ENCODE assay signal across 11 cellular contexts in genomic region chr6:39824030-39824926, GRCh38. TPM values are rescaled to one million over a fixed set of nuclear protein-coding genes. Genes with fewer than 3 reads are reported as not detected.
DNase-seq lines count a peak whose midpoint lies in the region; ATAC-seq lines count a peak whose summit lies in the region.
"Had no signal": no experiment of that assay in that cellular context is flagged by ENCODE, and none has a peak within 500 bp of the region (broad histone marks: within the 10 kb centered on the region; RNA-seq: fewer than 3 reads in every experiment).

No MANE protein-coding gene starts in this region.

- H3K9me3 Mint-ChIP-seq in activated naive CD8-positive, alpha-beta T cell treated with anti-CD3 and anti-CD28 coated beads, Interleukin-2, amount 50 U/mL, for 24 hours = no peaks in the 10 kb centered on the region
- H3K9me3 Mint-ChIP-seq: activated naive CD4-positive, alpha-beta T cell treated with anti-CD3 and anti-CD28 coated beads, Interleukin-2, amount 50 U/mL, for 24 hours had no signal

- H3K36me3 Mint-ChIP-seq in activated naive CD8-positive, alpha-beta T cell treated with anti-CD3 and anti-CD28 coated beads, Interleukin-2, amount 50 U/mL, for 24 hours (ENCODE audit: low read depth) = no peaks in the 10 kb centered on the region
- H3K36me3 Mint-ChIP-seq: activated naive CD4-positive, alpha-beta T cell treated with anti-CD3 and anti-CD28 coated beads, Interleukin-2, amount 50 U/mL, for 24 hours had no signal

- 61% methylated on average over 9 of the region's 9 CpGs for WGBS in right cardiac atrium

- H3K9me3 ChIP-seq in right cardiac atrium (ENCODE audit: control insufficient read depth, low read length) (no peaks in the 10 kb centered on the region), skeletal muscle tissue (ENCODE audit: control insufficient read depth in 3 of 3, low read length in 3 of 3) (no peaks in the 10 kb centered on the region)

- H3K27me3 Mint-ChIP-seq in activated naive CD8-positive, alpha-beta T cell treated with anti-CD3 and anti-CD28 coated beads, Interleukin-2, amount 50 U/mL, for 24 hours = no peaks in the 10 kb centered on the region

- no peak for ATAC-seq in right cardiac atrium
- no peak for ATAC-seq in activated naive CD8-positive, alpha-beta T cell treated with anti-CD3 and anti-CD28 coated beads, Interleukin-2, amount 50 U/mL, for 24 hours

- H3K36me3 ChIP-seq in H7 (replicated peaks; ENCODE audit: control insufficient read depth, insufficient read depth, low read length) (no peaks in the 10 kb centered on the region), skeletal muscle tissue (ENCODE audit: control insufficient read depth in 3 of 3, insufficient read depth in 3 of 3, low read length in 3 of 3) (no peaks in the 10 kb centered on the region)

- peak; percentile 55 for DNase-seq in H7
- DNase-seq in NCI-H510A (lab: John Stamatoyannopoulos, UW) = peak; percentile 29
- peak in 1 of 3 donors; percentile 57 for DNase-seq in right cardiac atrium
- no peak for DNase-seq in SHP77 treated with DMSO at 0.1 percent for 48 hours (lab: John Stamatoyannopoulos, UW)
- no peak for DNase-seq in activated naive CD8-positive, alpha-beta T cell treated with anti-CD3 and anti-CD28 coated beads, Interleukin-2, amount 50 U/mL, for 24 hours
- DNase-seq in AML-193 (lab: John Stamatoyannopoulos, UW) = no peak
- no peak for DNase-seq in germinal center (ENCODE audit: low spot score)
- DNase-seq: Karpas-422 had no signal

- no peaks in the 10 kb centered on the region for H3K4me1 Mint-ChIP-seq in activated naive CD8-positive, alpha-beta T cell treated with anti-CD3 and anti-CD28 coated beads, Interleukin-2, amount 50 U/mL, for 24 hours
- H3K4me1 Mint-ChIP-seq: activated naive CD4-positive, alpha-beta T cell treated with anti-CD3 and anti-CD28 coated beads, Interleukin-2, amount 50 U/mL, for 24 hours had no signal

- H3K27me3 ChIP-seq in H7 (ENCODE audit: control insufficient read depth, insufficient read depth, low read length) = peaks cover 3% of the 10 kb centered on the region
- no peaks in the 10 kb centered on the region for H3K27me3 ChIP-seq in right cardiac atrium (ENCODE audit: control insufficient read depth, insufficient read depth)
- no peaks in the 10 kb centered on the region for H3K27me3 ChIP-seq in skeletal muscle tissue (ENCODE audit: control insufficient read depth in 3 of 3, insufficient read depth in 3 of 3, low read length in 3 of 3)

- H3K27ac ChIP-seq in right cardiac atrium (ENCODE audit: low read length) (peak overlapping the region; percentile 46), skeletal muscle tissue (ENCODE audit: low read depth, low read length) (peak overlapping the region; percentile 73)

- no peak overlapping the region for H3K27ac Mint-ChIP-seq in activated naive CD8-positive, alpha-beta T cell treated with anti-CD3 and anti-CD28 coated beads, Interleukin-2, amount 50 U/mL, for 24 hours
- H3K27ac Mint-ChIP-seq: activated naive CD4-positive, alpha-beta T cell treated with anti-CD3 and anti-CD28 coated beads, Interleukin-2, amount 50 U/mL, for 24 hours had no signal

- H3K4me3 ChIP-seq in H7 (ENCODE audit: insufficient read depth, low read depth, low read length) = no peak overlapping the region
- H3K4me3 ChIP-seq in right cardiac atrium (ENCODE audit: low read length) = no peak overlapping the region
- H3K4me3 ChIP-seq in skeletal muscle tissue (ENCODE audit: low read length in 3 of 3) = peak overlapping the region in 1 of 3 donors; percentile 41

- intact Hi-C loops in right cardiac atrium (cut with DNase I) = no loop called here

- peak overlapping the region in 1 of 3 donors; percentile 66 for H3K9ac ChIP-seq in skeletal muscle tissue (ENCODE audit: low read depth in 1 of 3, low read length in 3 of 3)

- H3K4me1 ChIP-seq in right cardiac atrium (ENCODE audit: control insufficient read depth, insufficient read depth, low read length) (peaks cover 17% of the 10 kb centered on the region), skeletal muscle tissue (ENCODE audit: control insufficient read depth in 3 of 3, insufficient read depth in 3 of 3, low read length in 3 of 3) (peaks cover 43 to 60% (median 53%) of the 10 kb centered on the region in 3 donors)

- H3K4me3 Mint-ChIP-seq in activated naive CD8-positive, alpha-beta T cell treated with anti-CD3 and anti-CD28 coated beads, Interleukin-2, amount 50 U/mL, for 24 hours = no peak overlapping the region
- H3K4me3 Mint-ChIP-seq: activated naive CD4-positive, alpha-beta T cell treated with anti-CD3 and anti-CD28 coated beads, Interleukin-2, amount 50 U/mL, for 24 hours had no signal

RNA-seq across cellular contexts. Expression of gene DAAM2, which starts 32.1 kb away (rescaled TPM):
- total RNA-seq in H7 (2014; rRNA removed; shearing (Covaris generic)) = 0.97 and 1.0 TPM in 2 replicates
- total RNA-seq in right cardiac atrium = 10 to 100 TPM in 2 of 4 donors, 1 to 10 TPM in 2; 7.2 to 11.5 (median 9.2) TPM
- polyA plus RNA-seq in right cardiac atrium = 9.9 TPM
- total RNA-seq in skeletal muscle tissue = 31.8 TPM
- total RNA-seq: NCI-H460 had no signal

Comparison
In these comparisons a context has a peak if more than half of its experiments do, and no peak if none do; other contexts are left out.
1. DNase-seq: peak in H7 (single experiment) and NCI-H510A (single experiment); none in SHP77 treated with DMSO at 0.1 percent for 48 hours (single experiment), activated naive CD8-positive, alpha-beta T cell treated with anti-CD3 and anti-CD28 coated beads, Interleukin-2, amount 50 U/mL, for 24 hours (single experiment), AML-193 (0 of 2) and germinal center (single experiment).